ENCODE assay signal across 7 cellular contexts in the genomic region with DNA sequence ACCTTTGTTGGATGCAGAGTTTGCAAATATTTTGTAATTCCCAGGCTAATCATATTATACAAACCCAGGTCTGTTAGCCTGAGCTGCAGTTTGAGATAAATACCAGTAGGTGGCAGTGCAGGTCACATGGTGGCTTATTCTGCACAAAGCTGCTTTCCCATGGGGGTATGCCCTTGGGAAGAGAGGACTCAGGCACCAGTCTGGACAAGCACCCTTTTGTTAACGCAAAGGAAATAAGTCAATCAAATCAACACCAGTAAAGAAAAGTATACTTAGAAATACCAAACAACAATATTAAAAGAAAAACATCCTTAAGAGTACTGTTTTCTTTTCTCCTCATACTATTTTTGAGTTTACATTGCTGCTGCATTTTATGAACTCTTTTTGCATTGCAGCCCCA.
A peak's percentile ranks its signal among the peaks of the same experiment; 100 is the strongest.
DNase-seq lines count a peak whose midpoint lies in the region; FAIRE-seq and TF ChIP-seq lines count a peak whose summit lies in the region.

No MANE protein-coding gene starts in this region.

- H3K27me3 ChIP-seq in keratinocyte (ENCODE audit: control insufficient read depth, extremely low read depth, insufficient read depth, low read length) (no peaks in the 10 kb centered on the region), vagina (no peaks in the 10 kb centered on the region)

- no peaks in the 10 kb centered on the region for H3K9me1 ChIP-seq in keratinocyte (ENCODE audit: control insufficient read depth, extremely low read depth, insufficient read depth, low read length)

- H3K9me3 ChIP-seq in keratinocyte (ENCODE audit: control insufficient read depth, low read depth, low read length) (no peaks in the 10 kb centered on the region), vagina (no peaks in the 10 kb centered on the region)

- TF ChIP-seq POLR2A in NB4 (IDR thresholded peaks at IDR 0.05; ENCODE audit: extremely low read depth, insufficient read length) = no peak
- no peak for TF ChIP-seq POLR2A in vagina (IDR thresholded peaks at IDR 0.05)

- DNase-seq in DMS153 treated with DMSO at 0.1 percent for 48 hours (lab: John Stamatoyannopoulos, UW; ENCODE audit: unreplicated experiment) (peak; percentile 83), GM19240 (ENCODE audit: insufficient read length, low spot score) (peak; percentile 8), NB4 (ENCODE audit: low read depth) (peak; percentile 64), astrocyte of the spinal cord (ENCODE audit: low read depth, low spot score) (peak; percentile 66), keratinocyte (ENCODE audit: low read depth, low spot score) (peak; percentile 38), vagina (ENCODE audit: extremely low spot score in 2 of 2) (no peak), occipital lobe (lab: John Stamatoyannopoulos, UW) (no peak)

- TF ChIP-seq CTCF in NB4 (IDR thresholded peaks at IDR 0.05; ENCODE audit: low read depth, low read length) (peak; percentile 67), astrocyte of the spinal cord (IDR thresholded peaks at IDR 0.05; ENCODE audit: low read depth, low read length) (peak; percentile 88), keratinocyte (optimal IDR thresholded peaks at IDR 0.05 in 1 of 3, IDR thresholded peaks at IDR 0.05 in 1 of 3, conservative IDR thresholded peaks at IDR 0.05 in 1 of 3; ENCODE audit: extremely low read depth in 1 of 3, insufficient read depth in 2 of 3, low read length in 3 of 3) (peak; percentile 78 to 90 (median 86)), vagina (IDR thresholded peaks at IDR 0.05) (peak in 2 of 3 experiments; percentile 28 to 67)

- peaks cover 29% of the 10 kb centered on the region for H3K4me1 ChIP-seq in keratinocyte (ENCODE audit: control insufficient read depth, extremely low read depth, insufficient read depth, low read length)
- H3K4me1 ChIP-seq in vagina = no peaks in the 10 kb centered on the region

- dilution Hi-C loops in keratinocyte (cut with MboI; ENCODE audit: extremely low pct_ligation_motif_present, low sequenced_read_pairs) = no loop called here

- no peaks in the 10 kb centered on the region for H3K79me2 ChIP-seq in keratinocyte (ENCODE audit: control insufficient read depth, insufficient read depth, low read length)

- H3K4me3 ChIP-seq in NB4 (ENCODE audit: low read depth, low read length) = no peak overlapping the region
- no peak overlapping the region for H3K4me3 ChIP-seq in astrocyte of the spinal cord (ENCODE audit: low read depth, low read length)
- H3K4me3 ChIP-seq in keratinocyte (ENCODE audit: control insufficient read depth in 2 of 3, extremely low read depth in 1 of 3, insufficient read depth in 2 of 3, low read depth in 1 of 3, low read length in 3 of 3) = no peak overlapping the region
- no peak overlapping the region for H3K4me3 ChIP-seq in vagina

- FAIRE-seq in keratinocyte (lab: Jason Lieb, UNC) = peak; percentile 86

- no peak overlapping the region for H3K9ac ChIP-seq in keratinocyte (ENCODE audit: control insufficient read depth, extremely low read depth, insufficient read depth, low read length)

- in situ Hi-C loops in astrocyte of the spinal cord (cut with HindIII; ENCODE audit: low sequenced_read_pairs) = no loop called here

- no peak overlapping the region for H3K27ac ChIP-seq in keratinocyte (ENCODE audit: control insufficient read depth, insufficient read depth, low read length)
- no peak overlapping the region for H3K27ac ChIP-seq in vagina

- H3K36me3 ChIP-seq in keratinocyte (ENCODE audit: control insufficient read depth in 2 of 2, extremely low read depth in 1 of 2, insufficient read depth in 2 of 2, low read length in 2 of 2) (no peaks in the 10 kb centered on the region), vagina (no peaks in the 10 kb centered on the region)

- H2AFZ ChIP-seq in keratinocyte (ENCODE audit: control insufficient read depth, low read length) = no peak overlapping the region

- no peak overlapping the region for H3K4me2 ChIP-seq in keratinocyte (ENCODE audit: control insufficient read depth, extremely low read depth, insufficient read depth, low read depth, low read length)

- no peaks in the 10 kb centered on the region for H4K20me1 ChIP-seq in keratinocyte (ENCODE audit: control insufficient read depth, extremely low read depth, insufficient read depth, low read length)

- intact Hi-C loops in vagina (cut with DNase I) = no loop called here

Comparison
In these comparisons a context has a peak if more than half of its experiments do, and no peak if none do; other contexts are left out.
1. DNase-seq: peak in DMS153 treated with DMSO at 0.1 percent for 48 hours (single experiment), GM19240 (single experiment), NB4 (single experiment), astrocyte of the spinal cord (single experiment) and keratinocyte (single experiment); none in vagina (0 of 2) and occipital lobe (single experiment).
2. Peak in every context shown above with its lines, with median percentiles within 50 percentile points of each other: CTCF ChIP-seq.